ENCODE assay signal across 10 cellular contexts in genomic region chr15:66766282-66767228, GRCh38.
DNase-seq lines count a peak whose midpoint lies in the region; ATAC-seq and TF ChIP-seq lines count a peak whose summit lies in the region.
"Had no signal": no experiment of that assay in that cellular context is flagged by ENCODE, and none has a peak within 500 bp of the region (broad histone marks: within the 10 kb centered on the region; RNA-seq: fewer than 3 reads in every experiment).

No MANE protein-coding gene starts in this region.

- no peak overlapping the region for H3K4me3 Mint-ChIP-seq in nephron progenitor cell

- H3K9me3 Mint-ChIP-seq in nephron progenitor cell, result no peaks in the 10 kb centered on the region

- H3K27ac Mint-ChIP-seq in nephron progenitor cell, result peak overlapping the region; percentile 77

- no peaks in the 10 kb centered on the region for H3K27me3 Mint-ChIP-seq in nephron progenitor cell (ENCODE audit: low read depth, poor library complexity)

- H3K4me1 Mint-ChIP-seq in nephron progenitor cell, result peaks cover 75% of the 10 kb centered on the region

- no peak for ATAC-seq in HG03460 (IDR thresholded peaks at IDR 0.05; ENCODE audit: unreplicated experiment)

- H3K36me3 Mint-ChIP-seq in nephron progenitor cell (ENCODE audit: low read depth), result peaks cover 4% of the 10 kb centered on the region

- DNase-seq in AG08395 (ENCODE audit: low spot score) (peak; percentile 67), LHCN-M2 (ENCODE audit: low read depth) (peak; percentile 64), dedifferentiated amniotic fluid mesenchymal stem cell (ENCODE audit: extremely low spot score) (peak; percentile 70), nephron progenitor cell (no peak), SIG-M5 treated with dmso at 0.1 percent for 504 hours (lab: John Stamatoyannopoulos, UW; ENCODE audit: unreplicated experiment) (no peak), mesenteric fat pad (ENCODE audit: low spot score) (no peak)
- no peak for DNase-seq in activated CD4-positive, alpha-beta T cell treated with anti-CD3 and anti-CD28 coated beads, Interleukin-2, amount 50 U/mL, for 4 hours
- DNase-seq: activated effector memory CD4-positive, alpha-beta T cell treated with Interleukin-2 at 50 U/mL for 16 hours; NCI-H524 treated with DMSO at 0.1 percent for 48 hours had no signal

- TF ChIP-seq CTCF in nephron progenitor cell (IDR thresholded peaks at IDR 0.05), result no peak

Comparison
In these comparisons a context has a peak if more than half of its experiments do, and no peak if none do; other contexts are left out.
1. DNase-seq: peak in AG08395 (single experiment), LHCN-M2 (single experiment) and dedifferentiated amniotic fluid mesenchymal stem cell (single experiment); none in nephron progenitor cell (single experiment), SIG-M5 treated with dmso at 0.1 percent for 504 hours (single experiment), activated CD4-positive, alpha-beta T cell treated with anti-CD3 and anti-CD28 coated beads, Interleukin-2, amount 50 U/mL, for 4 hours (0 of 2) and mesenteric fat pad (single experiment).